15 cellular contexts compared by ENCODE assay signal in the genomic region with DNA sequence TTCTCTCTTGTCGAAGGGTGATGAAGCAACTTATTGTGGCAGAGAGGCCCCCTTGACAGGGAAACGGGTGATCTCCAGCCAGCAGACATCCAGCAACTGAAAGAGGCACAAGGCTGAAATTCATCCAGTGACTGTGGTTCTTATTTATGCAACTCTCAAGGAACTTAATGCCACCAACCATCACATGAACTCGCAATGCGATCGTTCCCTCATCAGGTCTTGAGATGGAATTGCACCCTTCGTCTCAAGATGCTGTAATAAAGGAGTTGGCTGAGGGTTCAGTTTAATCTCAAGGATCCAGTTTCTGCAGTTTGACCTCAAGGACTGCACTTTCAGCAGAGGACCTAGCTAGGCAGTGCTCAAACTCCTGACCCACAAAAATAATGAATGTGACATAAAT.
"Had no signal": no experiment of that assay in that cellular context is flagged by ENCODE, and none has a peak within 500 bp of the region (broad histone marks: within the 10 kb centered on the region; RNA-seq: fewer than 3 reads in every experiment).

No MANE protein-coding gene starts in this region.

- H3K27me3 ChIP-seq: breast epithelium, pancreas had no signal

- H3K4me3 ChIP-seq: breast epithelium, pancreas, thoracic aorta had no signal

- H3K4me1 ChIP-seq: breast epithelium, pancreas had no signal

- ATAC-seq: activated T-cell treated with anti-CD3 and anti-CD28 coated beads, Interleukin-2, amount 50 U/mL, for 4 hours; left ventricle myocardium superior; pancreas; stimulated activated naive CD8-positive, alpha-beta T cell treated with anti-CD3 and anti-CD28 coated beads, Interleukin-15, amount 100 ng/mL, for 72 hours; T-helper 17 cell had no signal

- DNase-seq: activated CD4-positive, alpha-beta T cell treated with anti-CD3 and anti-CD28 coated beads, Interleukin-2, amount 50 U/mL, for 48 hours; activated effector memory CD4-positive, alpha-beta T cell treated with anti-CD3 and anti-CD28 coated beads, Interleukin-2, amount 50 U/mL, for 16 hours; activated naive CD8-positive, alpha-beta T cell treated with anti-CD3 and anti-CD28 coated beads for 36 hours; activated T-cell treated with anti-CD3 and anti-CD28 coated beads, Interleukin-2, amount 50 U/mL, for 4 hours; dermis blood vessel endothelial cell; islet precursor cell; left ventricle myocardium superior; mesenchymal stem cell; pancreas; stimulated activated CD4-positive, alpha-beta T cell treated with anti-CD3 and anti-CD28 coated beads, Interleukin-15, amount 100 ng/mL, for 24 hours; stimulated activated CD4-positive, alpha-beta T cell treated with anti-CD3 and anti-CD28 coated beads, Interleukin-4, amount 100 ng/mL, for 4 hours; stimulated activated naive CD8-positive, alpha-beta T cell treated with anti-CD3 and anti-CD28 coated beads, Interleukin-15, amount 100 ng/mL, for 72 hours; T-helper 17 cell had no signal

- H3K9me3 ChIP-seq: breast epithelium, pancreas, thoracic aorta had no signal

- H3K27ac ChIP-seq: breast epithelium, pancreas, thoracic aorta had no signal

- H3K36me3 ChIP-seq: breast epithelium, pancreas, thoracic aorta had no signal
